Comparison of ENCODE assay signal across 8 cellular contexts in genomic region chr14:52840916-52841315, GRCh38. TPM values are rescaled to one million over a fixed set of nuclear protein-coding genes. Genes with fewer than 3 reads are reported as not detected.
A peak's percentile ranks its signal among the peaks of the same experiment; 100 is the strongest.
DNase-seq lines count a peak whose midpoint lies in the region; ATAC-seq and TF ChIP-seq lines count a peak whose summit lies in the region.
"Had no signal": no experiment of that assay in that cellular context is flagged by ENCODE, and none has a peak within 500 bp of the region (broad histone marks: within the 10 kb centered on the region; RNA-seq: fewer than 3 reads in every experiment).

No MANE protein-coding gene starts in this region.

- no peaks in the 10 kb centered on the region for H3K36me3 Mint-ChIP-seq in activated T-helper 17 cell treated with anti-CD3 and anti-CD28 coated beads, Interleukin-2, amount 50 U/mL, for 72 hours (ENCODE audit: low read depth)

- H3K4me1 ChIP-seq in right atrium auricular region, result peaks cover 0 to 16% of the 10 kb centered on the region in 2 donors
- peaks cover 4% of the 10 kb centered on the region for H3K4me1 ChIP-seq in testis

- H3K36me3 ChIP-seq in right atrium auricular region (no peaks in the 10 kb centered on the region), testis (ENCODE audit: low read depth, missing control alignments) (no peaks in the 10 kb centered on the region)

- TF ChIP-seq CTCF in right atrium auricular region (IDR thresholded peaks at IDR 0.05) (no peak), testis (IDR thresholded peaks at IDR 0.05) (no peak)

- H3K4me1 Mint-ChIP-seq in activated T-helper 17 cell treated with anti-CD3 and anti-CD28 coated beads, Interleukin-2, amount 50 U/mL, for 72 hours, result no peaks in the 10 kb centered on the region

- peak; percentile 60 for ATAC-seq in HG02588 (IDR thresholded peaks at IDR 0.05; ENCODE audit: unreplicated experiment)
- ATAC-seq in activated T-helper 17 cell treated with anti-CD3 and anti-CD28 coated beads, Interleukin-2, amount 50 U/mL, for 72 hours (replicated peaks), result peak; percentile 29

- DNase-seq in right atrium auricular region (ENCODE audit: low spot score) (peak; percentile 60), testis (peak; percentile 18), NCI-H1930 (lab: John Stamatoyannopoulos, UW) (no peak), GM19240 (ENCODE audit: insufficient read length, low spot score) (no peak)
- no peak for DNase-seq in activated CD8-positive, alpha-beta memory T cell treated with anti-CD3 and anti-CD28 coated beads for 24 hours

- no peak overlapping the region for H3K4me3 ChIP-seq in right atrium auricular region
- H3K4me3 ChIP-seq in testis, result no peak overlapping the region

- no peaks in the 10 kb centered on the region for H3K9me3 Mint-ChIP-seq in activated T-helper 17 cell treated with anti-CD3 and anti-CD28 coated beads, Interleukin-2, amount 50 U/mL, for 72 hours
- H3K9me3 Mint-ChIP-seq: nephron had no signal

- no peak overlapping the region for H3K27ac Mint-ChIP-seq in activated T-helper 17 cell treated with anti-CD3 and anti-CD28 coated beads, Interleukin-2, amount 50 U/mL, for 72 hours
- H3K27ac Mint-ChIP-seq: nephron had no signal

- 57 to 65% methylated on average over 2 of the region's 2 CpGs for WGBS in testis, 2 donors

- H3K9me3 ChIP-seq in right atrium auricular region (no peaks in the 10 kb centered on the region), testis (no peaks in the 10 kb centered on the region)

- H3K4me3 Mint-ChIP-seq in activated T-helper 17 cell treated with anti-CD3 and anti-CD28 coated beads, Interleukin-2, amount 50 U/mL, for 72 hours, result no peak overlapping the region
- H3K4me3 Mint-ChIP-seq: nephron had no signal

- H3K27me3 Mint-ChIP-seq in activated T-helper 17 cell treated with anti-CD3 and anti-CD28 coated beads, Interleukin-2, amount 50 U/mL, for 72 hours, result no peaks in the 10 kb centered on the region

- H3K27ac ChIP-seq in right atrium auricular region (no peak overlapping the region), testis (no peak overlapping the region)

- TF ChIP-seq POLR2A in testis (IDR thresholded peaks at IDR 0.05), result no peak

- intact Hi-C loops in testis (cut with DNase I; ENCODE audit: low total_unique reads), result no loop called here

- no peaks in the 10 kb centered on the region for H3K27me3 ChIP-seq in right atrium auricular region
- no peaks in the 10 kb centered on the region for H3K27me3 ChIP-seq in testis

RNA-seq across cellular contexts. Expression of gene GNPNAT1, which starts 49.5 kb away (rescaled TPM):
- total RNA-seq in activated T-helper 17 cell treated with anti-CD3 and anti-CD28 coated beads, Interleukin-2, amount 50 U/mL, for 72 hours, result 10 to 100 TPM; 18.7 to 38.7 TPM
- 1 to 10 TPM; 5.9 to 9.3 TPM for total RNA-seq in right atrium auricular region
- total RNA-seq in testis, result 10 to 100 TPM; 18.7 to 19.9 TPM
- 37.6 TPM for polyA plus RNA-seq in testis (ENCODE audit: insufficient read depth, low read depth, low replicate concordance)

Comparison
In these comparisons a context has a peak if more than half of its experiments do, and no peak if none do; other contexts are left out.
1. DNase-seq: peak in right atrium auricular region (single experiment) and testis (single experiment); none in NCI-H1930 (0 of 2), activated CD8-positive, alpha-beta memory T cell treated with anti-CD3 and anti-CD28 coated beads for 24 hours (single experiment) and GM19240 (single experiment).